In the genomic region with DNA sequence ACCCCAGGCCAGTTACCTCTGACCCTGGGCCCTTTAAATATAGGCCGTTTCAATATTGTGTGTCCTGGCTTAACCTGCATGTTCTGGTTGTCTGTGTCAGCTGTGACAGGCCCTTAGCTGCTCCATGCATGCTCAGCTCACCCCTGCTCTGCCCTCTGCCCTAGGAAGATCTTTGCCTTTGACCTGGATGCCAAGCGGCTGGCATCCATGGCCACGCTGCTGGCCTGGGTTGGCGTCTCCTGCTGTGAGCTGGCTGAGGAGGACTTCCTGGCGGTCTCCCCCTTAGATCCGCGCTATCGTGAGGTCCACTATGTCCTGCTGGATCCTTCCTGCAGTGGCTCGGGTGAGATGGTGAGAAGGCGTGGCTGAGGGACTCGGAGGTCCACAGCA, we compare ENCODE assay signal across 6 cellular contexts. TPM values are rescaled to one million over a fixed set of nuclear protein-coding genes. Genes with fewer than 3 reads are reported as not detected.
DNase-seq lines count a peak whose midpoint lies in the region; ATAC-seq and TF ChIP-seq lines count a peak whose summit lies in the region.
"Not testable (repeated sequence)": the region's sequence is repeated elsewhere in the genome, so short reads cannot be mapped to it uniquely, and the experiment has no call there.

No MANE protein-coding gene starts in this region.

- H3K4me1 Mint-ChIP-seq in T-helper 17 cell; activated T-cell treated with anti-CD3 and anti-CD28 coated beads, Interleukin-2, amount 50 U/mL, for 24 hours (ENCODE audit: low read depth); osteocyte (ENCODE audit: unreplicated experiment); stimulated activated naive B cell treated with anti-CD40 and anti-IgM and Interleukin-4, amounts not matched to agents 10 μg/mL and 1 μg/mL and 100 μg/mL, for 72 hours: not testable (repeated sequence)

- H3K27ac Mint-ChIP-seq in T-helper 17 cell: peak overlapping the region; percentile 27
- peak overlapping the region; percentile 78 for H3K27ac Mint-ChIP-seq in activated T-cell treated with anti-CD3 and anti-CD28 coated beads, Interleukin-2, amount 50 U/mL, for 24 hours
- H3K27ac Mint-ChIP-seq in osteocyte (ENCODE audit: unreplicated experiment): not testable (repeated sequence)
- H3K27ac Mint-ChIP-seq in stimulated activated naive B cell treated with anti-CD40 and anti-IgM and Interleukin-4, amounts not matched to agents 10 μg/mL and 1 μg/mL and 100 μg/mL, for 72 hours: peak overlapping the region; percentile 56

- H3K4me3 ChIP-seq in right lobe of liver: not testable (repeated sequence)

- H3K27ac ChIP-seq in epithelial cell of prostate: peak overlapping the region; percentile 48
- H3K27ac ChIP-seq in right lobe of liver: not testable (repeated sequence)

- not testable (repeated sequence) for H3K27me3 Mint-ChIP-seq in T-helper 17 cell; activated T-cell treated with anti-CD3 and anti-CD28 coated beads, Interleukin-2, amount 50 U/mL, for 24 hours; osteocyte (ENCODE audit: unreplicated experiment); stimulated activated naive B cell treated with anti-CD40 and anti-IgM and Interleukin-4, amounts not matched to agents 10 μg/mL and 1 μg/mL and 100 μg/mL, for 72 hours

- ATAC-seq in T-helper 17 cell; stimulated activated naive B cell treated with anti-CD40 and anti-IgM and Interleukin-4, amounts not matched to agents 10 μg/mL and 1 μg/mL and 100 μg/mL, for 72 hours (replicated peaks): not testable (repeated sequence)
- ATAC-seq in right lobe of liver: peak; percentile 55 to 77 (median 72)

- not testable (repeated sequence) for TF ChIP-seq POLR2A in right lobe of liver (IDR thresholded peaks at IDR 0.05)

- intact Hi-C loops in right lobe of liver (cut with DNase I): not testable (repeated sequence)

- not testable (repeated sequence) for TF ChIP-seq CTCF in right lobe of liver (IDR thresholded peaks at IDR 0.05); osteocyte (IDR thresholded peaks at IDR 0.05)

- H3K9me3 ChIP-seq in T-helper 17 cell (ENCODE audit: control insufficient read depth, low read length, poor library complexity, severe bottlenecking); right lobe of liver: not testable (repeated sequence)

- H3K9me3 Mint-ChIP-seq in activated T-cell treated with anti-CD3 and anti-CD28 coated beads, Interleukin-2, amount 50 U/mL, for 24 hours; osteocyte (ENCODE audit: unreplicated experiment); stimulated activated naive B cell treated with anti-CD40 and anti-IgM and Interleukin-4, amounts not matched to agents 10 μg/mL and 1 μg/mL and 100 μg/mL, for 72 hours: not testable (repeated sequence)

- not testable (repeated sequence) for H3K36me3 Mint-ChIP-seq in T-helper 17 cell (ENCODE audit: low read depth); osteocyte (ENCODE audit: unreplicated experiment)
- H3K36me3 Mint-ChIP-seq in activated T-cell treated with anti-CD3 and anti-CD28 coated beads, Interleukin-2, amount 50 U/mL, for 24 hours (ENCODE audit: low read depth): peaks cover 40% of the 10 kb centered on the region
- peaks cover 11% of the 10 kb centered on the region in 2 donors for H3K36me3 Mint-ChIP-seq in stimulated activated naive B cell treated with anti-CD40 and anti-IgM and Interleukin-4, amounts not matched to agents 10 μg/mL and 1 μg/mL and 100 μg/mL, for 72 hours

- H3K4me3 Mint-ChIP-seq in T-helper 17 cell; activated T-cell treated with anti-CD3 and anti-CD28 coated beads, Interleukin-2, amount 50 U/mL, for 24 hours; osteocyte (ENCODE audit: unreplicated experiment); stimulated activated naive B cell treated with anti-CD40 and anti-IgM and Interleukin-4, amounts not matched to agents 10 μg/mL and 1 μg/mL and 100 μg/mL, for 72 hours: not testable (repeated sequence)

- 0% methylated on average over 1 of the region's 11 CpGs for WGBS in right lobe of liver (ENCODE audit: insufficient coverage, low coverage, low lambda C conversion rate, missing lambda C conversion rate)

- H3K36me3 ChIP-seq in right lobe of liver: not testable (repeated sequence)

- H3K27me3 ChIP-seq in right lobe of liver: not testable (repeated sequence)

- not testable (repeated sequence) for H3K4me1 ChIP-seq in right lobe of liver

- DNase-seq in T-helper 17 cell; activated T-cell treated with anti-CD3 and anti-CD28 coated beads, Interleukin-2, amount 50 U/mL, for 24 hours; epithelial cell of prostate (ENCODE audit: low read depth, low spot score); stimulated activated naive B cell treated with anti-CD40 and anti-IgM and Interleukin-4, amounts not matched to agents 10 μg/mL and 1 μg/mL and 100 μg/mL, for 72 hours: not testable (repeated sequence)
- DNase-seq in right lobe of liver: peak in 1 of 3 donors; percentile 63
- peak; percentile 70 for DNase-seq in osteocyte (ENCODE audit: extremely low spot score, unreplicated experiment)

RNA-seq across cellular contexts. Expression of a gene that starts 20.0 kb away (rescaled TPM):
- total RNA-seq in T-helper 17 cell (10 to 100 TPM; 13.7 to 19.4 TPM), right lobe of liver (1 to 10 TPM in 4 of 6 experiments, under 1 TPM in 2; 0.31 to 4.7 (median 2.6) TPM), osteocyte (3.2 and 7.4 TPM in 2 replicates)
